In genomic region chr9:120583958-120584369, GRCh38 we compare ENCODE assay signal across 8 cellular contexts. TPM values are rescaled to one million over a fixed set of nuclear protein-coding genes. Genes with fewer than 3 reads are reported as not detected.
A peak's percentile ranks its signal among the peaks of the same experiment; 100 is the strongest.
DNase-seq lines count a peak whose midpoint lies in the region; ATAC-seq lines count a peak whose summit lies in the region.

No MANE protein-coding gene starts in this region.

- no peaks in the 10 kb centered on the region for H3K27me3 Mint-ChIP-seq in IgD-negative memory B cell

- peak; percentile 64 for ATAC-seq in GM18909 (IDR thresholded peaks at IDR 0.05; ENCODE audit: poor library complexity, unreplicated experiment)
- no peak for ATAC-seq in HG02885 (IDR thresholded peaks at IDR 0.05; ENCODE audit: poor library complexity, unreplicated experiment)

- peaks cover 1% of the 10 kb centered on the region for H3K36me3 Mint-ChIP-seq in IgD-negative memory B cell

- DNase-seq in CD1c-positive myeloid dendritic cell (ENCODE audit: extremely low spot score) (peak; percentile 76), RPMI8226 (peak; percentile 92), dermis microvascular lymphatic vessel endothelial cell (ENCODE audit: low read depth in 2 of 2) (peak; percentile 95 to 97), midbrain (lab: John Stamatoyannopoulos, UW) (peak; percentile 92), islet precursor cell (no peak)

- peak overlapping the region in 2 of 4 donors; percentile 51 to 85 for H3K4me3 Mint-ChIP-seq in IgD-negative memory B cell

- H3K4me1 Mint-ChIP-seq in IgD-negative memory B cell = peaks cover 29 to 35% (median 29%) of the 10 kb centered on the region in 3 donors

- peak overlapping the region; percentile 69 to 87 (median 81) for H3K27ac Mint-ChIP-seq in IgD-negative memory B cell

- no peaks in the 10 kb centered on the region for H3K9me3 Mint-ChIP-seq in IgD-negative memory B cell

RNA-seq across cellular contexts. Expression of gene CDK5RAP2, which starts 4.0 kb away (rescaled TPM):
- 38.9 TPM for polyA plus RNA-seq in IgD-negative memory B cell
- total RNA-seq in dermis microvascular lymphatic vessel endothelial cell = 18.7 and 19.0 TPM in 2 replicates
